In genomic region chr7:7182156-7183060, GRCh38 we compare ENCODE assay signal across 8 cellular contexts. TPM values are rescaled to one million over a fixed set of nuclear protein-coding genes. Genes with fewer than 3 reads are reported as not detected.
A peak's percentile ranks its signal among the peaks of the same experiment; 100 is the strongest.
DNase-seq lines count a peak whose midpoint lies in the region; ATAC-seq and TF ChIP-seq lines count a peak whose summit lies in the region.

TSS of gene C1GALT1 (plus strand) at chr7:7182544. CDS start at chr7:7234320, 51,776 bp downstream.

- TF ChIP-seq CTCF in omental fat pad (IDR thresholded peaks at IDR 0.05) = no peak
- peak; percentile 6 to 43 (median 43) for TF ChIP-seq CTCF in testis (IDR thresholded peaks at IDR 0.05)

- ATAC-seq in HG02610 (IDR thresholded peaks at IDR 0.05; ENCODE audit: unreplicated experiment) (peak; percentile 90), SK-N-SH treated with all-trans-retinoic acid at 6 μM for 48 hours (peak; percentile 93), omental fat pad (ENCODE audit: low FRiP score) (peak; percentile 97)
- peak; percentile 91 to 92 for ATAC-seq in activated naive CD4-positive, alpha-beta T cell treated with anti-CD3 and anti-CD28 coated beads, Interleukin-2, amount 50 U/mL, for 72 hours

- no peaks in the 10 kb centered on the region for H3K9me3 ChIP-seq in testis

- peak within 1 kb of the TSS; percentile 93 to 94 for H3K27ac ChIP-seq in testis

- 0 to 4% methylated on average over 3 to 40 of the region's 82 CpGs for WGBS in testis, 2 donors

- no peaks in the 10 kb centered on the region for H3K9me3 Mint-ChIP-seq in activated naive CD4-positive, alpha-beta T cell treated with anti-CD3 and anti-CD28 coated beads, Interleukin-2, amount 50 U/mL, for 72 hours

- no peaks in the 10 kb centered on the region for H3K36me3 ChIP-seq in testis (ENCODE audit: low read depth, missing control alignments)

- DNase-seq in NCI-H1092 (lab: John Stamatoyannopoulos, UW) (peak; percentile 97), glomerular visceral epithelial cell (ENCODE audit: extremely low spot score) (peak; percentile 98), omental fat pad (ENCODE audit: low spot score) (peak; percentile 77), testis (peak; percentile 98)
- DNase-seq in activated naive CD4-positive, alpha-beta T cell treated with anti-CD3 and anti-CD28 coated beads, Interleukin-2, amount 50 U/mL, for 72 hours (ENCODE audit: low spot score in 2 of 2) = peak; percentile 93 to 97

- peak within 1 kb of the TSS; percentile 94 to 96 for H3K27ac Mint-ChIP-seq in activated naive CD4-positive, alpha-beta T cell treated with anti-CD3 and anti-CD28 coated beads, Interleukin-2, amount 50 U/mL, for 72 hours

- peaks cover 0 to 9% of the 10 kb centered on the region in 2 donors for H3K36me3 Mint-ChIP-seq in activated naive CD4-positive, alpha-beta T cell treated with anti-CD3 and anti-CD28 coated beads, Interleukin-2, amount 50 U/mL, for 72 hours

- no peaks in the 10 kb centered on the region for H3K4me1 ChIP-seq in testis

- H3K27me3 ChIP-seq in testis = no peaks in the 10 kb centered on the region

- intact Hi-C loops in testis (cut with DNase I; ENCODE audit: low total_unique reads) = no loop called here

- peak; percentile 64 for TF ChIP-seq POLR2A in GM10847 (IDR thresholded peaks at IDR 0.05; ENCODE audit: extremely low read depth, insufficient read length)
- TF ChIP-seq POLR2A in testis (IDR thresholded peaks at IDR 0.05) = peak; percentile 70

- peak within 1 kb of the TSS; percentile 88 to 97 for H3K4me3 ChIP-seq in testis

TF ChIP-seq in SK-N-SH treated with all-trans-retinoic acid at 6 μM for 48 hours, 23 proteins besides CTCF, POLR2A, EP300 and RAD21:
- TF ChIP-seq SNAI2 (CRISPR knock-in tag; IDR thresholded peaks at IDR 0.05) (peak; percentile 93; the same call in 1 of the 2 replicates), ZC3H10 (CRISPR knock-in tag; IDR thresholded peaks at IDR 0.05) (peak; percentile 25; the same call in 1 of the 2 replicates), ZFP30 (CRISPR knock-in tag; IDR thresholded peaks at IDR 0.05) (no peak), ZFP3 (CRISPR knock-in tag; IDR thresholded peaks at IDR 0.05) (peak; percentile 40; the same call in 1 of the 2 replicates), TCF4 (CRISPR knock-in tag; IDR thresholded peaks at IDR 0.05; ENCODE audit: borderline replicate concordance) (no peak), GLIS3 (CRISPR knock-in tag; IDR thresholded peaks at IDR 0.05) (peak; percentile 74; the same call in 1 of the 2 replicates), CSDC2 (CRISPR knock-in tag; IDR thresholded peaks at IDR 0.05) (peak; percentile 86; the same call in 1 of the 2 replicates)

RNA-seq across cellular contexts. Expression of gene C1GALT1, which starts in this region (rescaled TPM):
- 10 to 100 TPM; 31.8 to 35.5 TPM for total RNA-seq in activated naive CD4-positive, alpha-beta T cell treated with anti-CD3 and anti-CD28 coated beads, Interleukin-2, amount 50 U/mL, for 72 hours
- total RNA-seq in omental fat pad = 10 to 100 TPM; 17.6 to 38.3 (median 30.8) TPM
- total RNA-seq in testis = 10 to 100 TPM; 17.9 to 20.4 TPM
- polyA plus RNA-seq in testis (ENCODE audit: insufficient read depth, low read depth, low replicate concordance) = 9.1 TPM

Comparison
In these comparisons a context has a peak if more than half of its experiments do, and no peak if none do; other contexts are left out.
1. Peak in every context shown above with its lines: DNase-seq, ATAC-seq, H3K4me3 ChIP-seq and H3K27ac ChIP-seq.
2. CTCF ChIP-seq: peak in testis (3 of 3); none in omental fat pad (0 of 3).